In genomic region chr10:45552476-45552875, GRCh38 we compare ENCODE assay signal across 35 cellular contexts.
"Had no signal": no experiment of that assay in that cellular context is flagged by ENCODE, and none has a peak within 500 bp of the region (broad histone marks: within the 10 kb centered on the region; RNA-seq: fewer than 3 reads in every experiment).

No MANE protein-coding gene starts in this region.

- H3K4me3 ChIP-seq: adrenal gland, body of pancreas, breast epithelium had no signal

- H3K27ac Mint-ChIP-seq: activated CD4-positive, alpha-beta memory T cell treated with anti-CD3 and anti-CD28 coated beads for 36 hours; activated CD4-positive, alpha-beta T cell treated with anti-CD3 and anti-CD28 coated beads, Interleukin-2, amount 10 ng/mL, durations not matched to agents 24 days and 14 days; activated CD8-positive, alpha-beta T cell treated with anti-CD3 and anti-CD28 coated beads for 36 hours; activated naive CD4-positive, alpha-beta T cell treated with anti-CD3 and anti-CD28 coated beads for 36 hours; activated naive CD4-positive, alpha-beta T cell treated with anti-CD3 and anti-CD28 coated beads, Interleukin-2, amount 50 U/mL, for 72 hours; activated naive CD8-positive, alpha-beta T cell treated with anti-CD3 and anti-CD28 coated beads for 36 hours; activated T-helper 1 cell treated with anti-CD3 and anti-CD28 coated beads, Interleukin-12 subunit alpha, Interleukin-12 subunit beta, Interleukin-2, Interleukin-4 antibody, amounts not matched to agents 30 ng/mL and 10 ng/mL and 1 ng/mL, durations not matched to agents 14 hours and 24 hours and 36 hours; T-helper 1 cell treated with Interleukin-12 subunit alpha and Interleukin-12 subunit beta and Interleukin-4 antibody, amounts not matched to agents 30 μg/mL and 1 μg/mL, for 36 hours; T-helper 2 cell treated with Interferon-gamma antibody and Interleukin-4, amounts not matched to agents 5 μg/mL and 100 μg/mL, for 36 hours had no signal

- H3K4me1 ChIP-seq: breast epithelium had no signal

- H3K27ac ChIP-seq: adrenal gland, body of pancreas, brain microvascular endothelial cell, breast epithelium, VCaP had no signal

- H3K9me3 ChIP-seq: adrenal gland, body of pancreas, breast epithelium had no signal

- DNase-seq: activated B cell treated with CpG ODN at 0.5 μM for 24 hours; activated CD4-positive, alpha-beta memory T cell treated with anti-CD3 and anti-CD28 coated beads for 36 hours; activated CD4-positive, alpha-beta T cell treated with anti-CD3 and anti-CD28 coated beads for 4 hours; activated CD4-positive, alpha-beta T cell treated with anti-CD3 and anti-CD28 coated beads, Interleukin-2, amount 10 ng/mL, durations not matched to agents 24 days and 14 days; activated CD4-positive, alpha-beta T cell treated with anti-CD3 and anti-CD28 coated beads, Interleukin-2, amount 50 U/mL, for 1 hour; activated CD4-positive, alpha-beta T cell treated with anti-CD3 and anti-CD28 coated beads, Interleukin-2, amount 50 U/mL, for 4 hours; activated CD4-positive, CD25-positive, alpha-beta regulatory T cell treated with anti-CD3 and anti-CD28 coated beads, Interleukin-2, amount 50 U/mL, for 72 hours; activated CD8-positive, alpha-beta memory T cell treated with anti-CD3 and anti-CD28 coated beads, Interleukin-2, amount 50 U/mL, for 4 hours; activated CD8-positive, alpha-beta T cell treated with anti-CD3 and anti-CD28 coated beads for 36 hours; activated effector memory CD4-positive, alpha-beta T cell treated with anti-CD3 and anti-CD28 coated beads, Interleukin-2, amount 50 U/mL, for 16 hours; activated gamma-delta T cell treated with Interleukin-2 at 50 U/mL for 16 hours; activated naive CD4-positive, alpha-beta T cell; activated naive CD4-positive, alpha-beta T cell treated with anti-CD3 and anti-CD28 coated beads for 36 hours; activated naive CD4-positive, alpha-beta T cell treated with anti-CD3 and anti-CD28 coated beads, Interleukin-2, amount 50 U/mL, for 16 hours; activated naive CD8-positive, alpha-beta T cell treated with anti-CD3 and anti-CD28 coated beads for 36 hours; activated T-cell treated with anti-CD3 and anti-CD28 coated beads for 4 hours; activated T-cell treated with anti-CD3 and anti-CD28 coated beads, Interleukin-2, amount 50 U/mL, for 1 hour; activated T-cell treated with anti-CD3 and anti-CD28 coated beads, Interleukin-2, amount 50 U/mL, for 4 hours; activated T-cell treated with anti-CD3 and anti-CD28 coated beads, Interleukin-2, amount 50 U/mL, for 72 hours; adrenal gland; amniotic stem cell; aorta; body of pancreas; brain microvascular endothelial cell; central memory CD4-positive, alpha-beta T cell; T-helper 1 cell; T-helper 2 cell; T-helper 9 cell had no signal

- H3K4me3 Mint-ChIP-seq: activated B cell treated with CpG ODN at 0.5 μM for 24 hours; activated CD4-positive, alpha-beta memory T cell treated with anti-CD3 and anti-CD28 coated beads for 36 hours; activated CD4-positive, alpha-beta T cell treated with anti-CD3 and anti-CD28 coated beads, Interleukin-2, amount 10 ng/mL, durations not matched to agents 24 days and 14 days; activated CD8-positive, alpha-beta T cell treated with anti-CD3 and anti-CD28 coated beads for 36 hours; activated naive CD4-positive, alpha-beta T cell treated with anti-CD3 and anti-CD28 coated beads for 36 hours; activated naive CD8-positive, alpha-beta T cell treated with anti-CD3 and anti-CD28 coated beads for 36 hours; activated T-cell treated with anti-CD3 and anti-CD28 coated beads, Interleukin-2, amount 50 U/mL, for 4 hours; activated T-cell treated with anti-CD3 and anti-CD28 coated beads, Interleukin-2, amount 50 U/mL, for 72 hours; activated T-helper 1 cell treated with anti-CD3 and anti-CD28 coated beads, Interleukin-12 subunit alpha, Interleukin-12 subunit beta, Interleukin-2, Interleukin-4 antibody, amounts not matched to agents 30 ng/mL and 10 ng/mL and 1 ng/mL, durations not matched to agents 14 hours and 24 hours and 36 hours; activated T-helper 17 cell treated with anti-CD3 and anti-CD28 coated beads, Interleukin-2, amount 50 U/mL, for 72 hours; T-helper 1 cell treated with Interleukin-12 subunit alpha and Interleukin-12 subunit beta and Interleukin-4 antibody, amounts not matched to agents 30 μg/mL and 1 μg/mL, for 36 hours; T-helper 2 cell treated with Interferon-gamma antibody and Interleukin-4, amounts not matched to agents 5 μg/mL and 100 μg/mL, for 36 hours had no signal

- H3K9me3 Mint-ChIP-seq: activated B cell treated with CpG ODN at 0.5 μM for 24 hours; activated CD4-positive, alpha-beta memory T cell treated with anti-CD3 and anti-CD28 coated beads for 36 hours; activated CD8-positive, alpha-beta T cell treated with anti-CD3 and anti-CD28 coated beads for 36 hours; activated naive CD4-positive, alpha-beta T cell treated with anti-CD3 and anti-CD28 coated beads for 36 hours; activated naive CD8-positive, alpha-beta T cell treated with anti-CD3 and anti-CD28 coated beads for 36 hours; activated T-cell treated with anti-CD3 and anti-CD28 coated beads, Interleukin-2, amount 50 U/mL, for 4 hours; T-helper 1 cell treated with Interleukin-12 subunit alpha and Interleukin-12 subunit beta and Interleukin-4 antibody, amounts not matched to agents 30 μg/mL and 1 μg/mL, for 36 hours had no signal

- ATAC-seq: activated CD8-positive, alpha-beta T cell treated with anti-CD3 and anti-CD28 coated beads for 36 hours; activated naive CD4-positive, alpha-beta T cell treated with anti-CD3 and anti-CD28 coated beads, Interleukin-2, amount 50 U/mL, for 72 hours; activated T-cell treated with anti-CD3 and anti-CD28 coated beads, Interleukin-2, amount 50 U/mL, for 4 hours; activated T-cell treated with anti-CD3 and anti-CD28 coated beads, Interleukin-2, amount 50 U/mL, for 72 hours; activated T-helper 17 cell treated with anti-CD3 and anti-CD28 coated beads, Interleukin-2, amount 50 U/mL, for 72 hours; body of pancreas had no signal

- H3K36me3 ChIP-seq: adrenal gland, brain microvascular endothelial cell, breast epithelium had no signal

- H3K27me3 Mint-ChIP-seq: activated B cell treated with CpG ODN at 0.5 μM for 24 hours; activated CD4-positive, alpha-beta memory T cell treated with anti-CD3 and anti-CD28 coated beads for 36 hours; activated CD4-positive, alpha-beta T cell treated with anti-CD3 and anti-CD28 coated beads, Interleukin-2, amount 10 ng/mL, durations not matched to agents 24 days and 14 days; activated CD8-positive, alpha-beta T cell treated with anti-CD3 and anti-CD28 coated beads for 36 hours; activated naive CD8-positive, alpha-beta T cell treated with anti-CD3 and anti-CD28 coated beads for 36 hours; activated T-helper 17 cell treated with anti-CD3 and anti-CD28 coated beads, Interleukin-2, amount 50 U/mL, for 72 hours had no signal

- H3K27me3 ChIP-seq: adrenal gland, body of pancreas, brain microvascular endothelial cell, breast epithelium had no signal
